In the genomic region with DNA sequence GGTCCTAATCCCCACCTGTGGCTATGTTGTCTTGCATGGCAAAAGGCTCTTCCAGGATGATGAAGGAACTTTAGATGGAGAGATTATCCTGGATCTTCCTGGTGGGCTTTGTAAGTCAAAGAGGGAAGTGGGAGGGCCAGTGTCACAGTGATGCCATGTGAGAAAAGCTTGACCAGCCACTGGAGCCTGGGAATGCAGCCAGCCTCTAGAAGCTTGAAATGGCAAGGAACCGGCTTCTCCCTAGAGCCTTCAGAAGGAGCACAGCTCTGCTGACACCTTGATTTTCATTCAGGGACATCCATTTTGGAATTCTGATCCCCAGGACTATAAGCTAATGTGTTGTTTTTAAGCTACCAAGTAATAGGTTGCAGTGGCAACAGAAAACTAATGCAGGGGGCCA, we compare ENCODE assay signal across 31 cellular contexts. TPM values are rescaled to one million over a fixed set of nuclear protein-coding genes. Genes with fewer than 3 reads are reported as not detected.
"Had no signal": no experiment of that assay in that cellular context is flagged by ENCODE, and none has a peak within 500 bp of the region (broad histone marks: within the 10 kb centered on the region; RNA-seq: fewer than 3 reads in every experiment).

No MANE protein-coding gene starts in this region.

- H3K4me3 Mint-ChIP-seq: activated CD8-positive, alpha-beta T cell treated with anti-CD3 and anti-CD28 coated beads for 36 hours; brain; effector memory CD8-positive, alpha-beta T cell; mesothelial cell of epicardium; naive B cell; nephron progenitor cell; stimulated activated memory B cell treated with anti-CD40 and anti-IgM and Interleukin-4, amounts not matched to agents 10 μg/mL and 1 μg/mL and 100 μg/mL, for 72 hours; T-helper 1 cell treated with Interleukin-12 subunit alpha and Interleukin-12 subunit beta and Interleukin-4 antibody, amounts not matched to agents 30 μg/mL and 1 μg/mL, for 36 hours had no signal

- ATAC-seq: activated CD8-positive, alpha-beta T cell treated with anti-CD3 and anti-CD28 coated beads for 36 hours; activated naive CD4-positive, alpha-beta T cell treated with anti-CD3 and anti-CD28 coated beads, Interleukin-2, amount 50 U/mL, for 72 hours; effector memory CD8-positive, alpha-beta T cell; left cardiac atrium; left ventricle myocardium superior; pancreas; psoas muscle; stimulated activated memory B cell treated with anti-CD40 and anti-IgM and Interleukin-4, amounts not matched to agents 10 μg/mL and 1 μg/mL and 100 μg/mL, for 72 hours had no signal

- H3K36me3 ChIP-seq: sigmoid colon, tibial nerve had no signal

- H3K9me3 Mint-ChIP-seq: activated T-helper 2 cell treated with anti-CD3 and anti-CD28 coated beads, Interferon-gamma antibody, Interleukin-2, Interleukin-4, amounts not matched to agents 10 μg/mL and 5 μg/mL and 100 μg/mL, durations not matched to agents 14 hours and 24 hours and 36 hours; effector memory CD8-positive, alpha-beta T cell; mesothelial cell of epicardium; naive B cell; nephron progenitor cell; stimulated activated memory B cell treated with anti-CD40 and anti-IgM and Interleukin-4, amounts not matched to agents 10 μg/mL and 1 μg/mL and 100 μg/mL, for 72 hours had no signal

- DNase-seq: activated CD4-positive, alpha-beta T cell treated with anti-CD3 and anti-CD28 coated beads, Interleukin-2, amount 50 U/mL, for 1 hour; activated CD4-positive, CD25-positive, alpha-beta regulatory T cell treated with anti-CD3 and anti-CD28 coated beads, Interleukin-2, amount 50 U/mL, for 72 hours; activated CD8-positive, alpha-beta T cell treated with anti-CD3 and anti-CD28 coated beads for 36 hours; activated T-cell treated with anti-CD3 and anti-CD28 coated beads, Interleukin-2, amount 50 U/mL, for 48 hours; anterior cingulate cortex; cortex of kidney; effector memory CD8-positive, alpha-beta T cell; erythroblast; hippocampal formation; left cardiac atrium; left ventricle myocardium superior; naive B cell; nephron progenitor cell; pancreas; psoas muscle; sigmoid colon; small intestine; stimulated activated CD4-positive, alpha-beta T cell treated with anti-CD3 and anti-CD28 coated beads, Interleukin-1b, Interleukin-23, amount 100 ng/mL, for 48 hours; stimulated activated CD4-positive, alpha-beta T cell treated with anti-CD3 and anti-CD28 coated beads, Interleukin-4, amount 100 ng/mL, for 4 hours; stimulated activated CD8-positive, alpha-beta memory T cell treated with anti-CD3 and anti-CD28 coated beads, Interleukin-4, amount 100 ng/mL, for 48 hours; stomach; SW 1271 had no signal

- H3K27me3 ChIP-seq: pancreas, sigmoid colon, stomach, suprapubic skin, tibial nerve had no signal

- H3K36me3 Mint-ChIP-seq: activated naive CD4-positive, alpha-beta T cell treated with anti-CD3 and anti-CD28 coated beads, Interleukin-2, amount 50 U/mL, for 72 hours; brain; mesothelial cell of epicardium; naive B cell; stimulated activated memory B cell treated with anti-CD40 and anti-IgM and Interleukin-4, amounts not matched to agents 10 μg/mL and 1 μg/mL and 100 μg/mL, for 72 hours had no signal

- H3K27me3 Mint-ChIP-seq: brain; naive B cell; stimulated activated memory B cell treated with anti-CD40 and anti-IgM and Interleukin-4, amounts not matched to agents 10 μg/mL and 1 μg/mL and 100 μg/mL, for 72 hours had no signal

- H3K4me1 Mint-ChIP-seq: naive B cell; stimulated activated memory B cell treated with anti-CD40 and anti-IgM and Interleukin-4, amounts not matched to agents 10 μg/mL and 1 μg/mL and 100 μg/mL, for 72 hours had no signal

- H3K4me3 ChIP-seq: pancreas, psoas muscle, sigmoid colon, stomach, suprapubic skin, tibial nerve had no signal

- H3K9me3 ChIP-seq: pancreas, psoas muscle, sigmoid colon, stomach, suprapubic skin, tibial nerve had no signal

- H3K27ac Mint-ChIP-seq: activated CD8-positive, alpha-beta T cell treated with anti-CD3 and anti-CD28 coated beads for 36 hours; activated naive CD4-positive, alpha-beta T cell treated with anti-CD3 and anti-CD28 coated beads, Interleukin-2, amount 50 U/mL, for 72 hours; activated T-helper 2 cell treated with anti-CD3 and anti-CD28 coated beads, Interferon-gamma antibody, Interleukin-2, Interleukin-4, amounts not matched to agents 10 μg/mL and 5 μg/mL and 100 μg/mL, durations not matched to agents 14 hours and 24 hours and 36 hours; brain; effector memory CD8-positive, alpha-beta T cell; mesothelial cell of epicardium; nephron progenitor cell; stimulated activated memory B cell treated with anti-CD40 and anti-IgM and Interleukin-4, amounts not matched to agents 10 μg/mL and 1 μg/mL and 100 μg/mL, for 72 hours; T-helper 1 cell treated with Interleukin-12 subunit alpha and Interleukin-12 subunit beta and Interleukin-4 antibody, amounts not matched to agents 30 μg/mL and 1 μg/mL, for 36 hours had no signal

- H3K27ac ChIP-seq: pancreas, psoas muscle, stomach, suprapubic skin, tibial nerve had no signal

- H3K4me1 ChIP-seq: psoas muscle had no signal

RNA-seq across cellular contexts. Expression of gene CLEC3B, which starts 58.3 kb away (rescaled TPM):
- total RNA-seq: activated CD8-positive, alpha-beta T cell treated with anti-CD3 and anti-CD28 coated beads for 36 hours; activated naive CD4-positive, alpha-beta T cell treated with anti-CD3 and anti-CD28 coated beads, Interleukin-2, amount 50 U/mL, for 72 hours; activated T-helper 2 cell treated with anti-CD3 and anti-CD28 coated beads, Interferon-gamma antibody, Interleukin-2, Interleukin-4, amounts not matched to agents 10 μg/mL and 5 μg/mL and 100 μg/mL, durations not matched to agents 14 hours and 24 hours and 36 hours had no signal
- polyA plus RNA-seq: keratinocyte had no signal
